In the genomic region with DNA sequence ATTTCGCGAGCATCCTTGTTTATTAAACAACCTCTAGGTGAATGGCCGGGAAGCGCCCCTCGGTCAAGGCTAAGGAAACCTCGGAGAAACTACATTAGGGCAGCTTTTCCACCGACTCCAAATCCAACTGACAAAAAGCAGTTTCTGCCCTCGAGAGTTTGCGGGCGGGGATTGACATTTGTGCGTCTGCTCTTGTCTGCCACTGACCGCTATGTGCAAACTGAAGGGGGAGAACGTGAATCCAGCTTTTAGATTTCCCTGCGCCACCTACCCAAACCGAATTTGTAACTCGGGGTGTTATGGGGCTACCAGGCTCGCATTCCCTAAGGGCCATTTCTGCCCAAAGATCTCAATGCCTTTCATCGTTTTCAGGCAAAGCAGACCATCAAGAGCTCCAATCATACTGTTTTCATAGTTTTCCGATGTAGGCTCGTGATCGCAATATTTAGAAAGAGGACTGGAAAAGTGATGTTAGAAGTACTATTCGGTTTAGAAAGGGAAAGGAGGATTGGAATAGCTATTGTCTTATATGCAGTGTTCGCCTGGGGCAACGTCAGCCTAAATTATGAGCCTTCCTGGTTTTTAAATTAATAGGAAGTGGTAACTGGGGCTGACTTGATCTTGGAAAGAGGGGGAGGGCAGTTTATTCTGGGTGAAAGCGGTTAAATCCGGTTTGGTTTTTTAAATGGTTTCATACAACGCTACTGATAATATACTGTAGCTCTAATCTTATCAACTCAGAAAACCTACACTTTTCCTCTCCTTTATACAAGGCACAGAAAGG, we compare ENCODE assay signal across 9 cellular contexts. TPM values are rescaled to one million over a fixed set of nuclear protein-coding genes. Genes with fewer than 3 reads are reported as not detected.
DNase-seq lines count a peak whose midpoint lies in the region; ATAC-seq and TF ChIP-seq lines count a peak whose summit lies in the region.
"Had no signal": no experiment of that assay in that cellular context is flagged by ENCODE, and none has a peak within 500 bp of the region (broad histone marks: within the 10 kb centered on the region; RNA-seq: fewer than 3 reads in every experiment).

No MANE protein-coding gene starts in this region.

- peaks cover 0 to 52% of the 10 kb centered on the region in 2 donors for H3K4me1 ChIP-seq in left lung

- peak; percentile 16 for DNase-seq in NOMO-1 treated with DMSO at 0.1 percent for 48 hours (lab: John Stamatoyannopoulos, UW; ENCODE audit: unreplicated experiment)
- no peak for DNase-seq in NOMO-1 (lab: John Stamatoyannopoulos, UW; ENCODE audit: unreplicated experiment in 2 of 2)
- DNase-seq in brain microvascular endothelial cell = no peak
- no peak for DNase-seq in left lung
- DNase-seq in superior temporal gyrus (ENCODE audit: extremely low spot score) = peak; percentile 72
- DNase-seq in middle frontal gyrus (ENCODE audit: extremely low spot score, low spot score) = no peak
- DNase-seq in NCI-H446 (lab: John Stamatoyannopoulos, UW) = no peak
- DNase-seq in NCI-H2081 treated with DMSO at 0.1 percent for 48 hours (lab: John Stamatoyannopoulos, UW) = no peak

- H3K27me3 ChIP-seq in brain microvascular endothelial cell (replicated peaks) = no peaks in the 10 kb centered on the region
- peaks cover 0 to 32% of the 10 kb centered on the region in 2 donors for H3K27me3 ChIP-seq in left lung
- H3K27me3 ChIP-seq: SJSA1 had no signal

- H3K4me3 ChIP-seq in brain microvascular endothelial cell (ENCODE audit: low read depth, low read length) (peak overlapping the region; percentile 67), left lung (peak overlapping the region; percentile 59 to 67)
- H3K4me3 ChIP-seq: SJSA1 had no signal

- ATAC-seq in left lung = peak; percentile 33

- peaks cover 2% of the 10 kb centered on the region for H3K36me3 ChIP-seq in brain microvascular endothelial cell (replicated peaks)
- H3K36me3 ChIP-seq in left lung = no peaks in the 10 kb centered on the region

- in situ Hi-C loops in brain microvascular endothelial cell (cut with HindIII; ENCODE audit: low pct_ligation_motif_present, low sequenced_read_pairs) = no loop called here

- no peaks in the 10 kb centered on the region for H3K9me3 ChIP-seq in left lung
- H3K9me3 ChIP-seq: SJSA1 had no signal

- peak overlapping the region; percentile 76 for H3K27ac ChIP-seq in brain microvascular endothelial cell
- peak overlapping the region; percentile 44 to 82 for H3K27ac ChIP-seq in left lung
- H3K27ac ChIP-seq: SJSA1 had no signal

- intact Hi-C loops in left lung (cut with DNase I) = no loop called here

- TF ChIP-seq CTCF in brain microvascular endothelial cell (IDR thresholded peaks at IDR 0.05; ENCODE audit: low read depth, low read length, missing control alignments) = no peak
- no peak for TF ChIP-seq CTCF in left lung (IDR thresholded peaks at IDR 0.05)

RNA-seq across cellular contexts. Expression of gene BCAT1, which starts 45.4 kb away (rescaled TPM):
- total RNA-seq in left lung = 100 to 1,000 TPM in 1 of 2 donors, 10 to 100 TPM in 1; 74.7 to 131 TPM

Comparison
In these comparisons a context has a peak if more than half of its experiments do, and no peak if none do; other contexts are left out.
1. DNase-seq: peak in NOMO-1 treated with DMSO at 0.1 percent for 48 hours (single experiment) and superior temporal gyrus (single experiment); none in NOMO-1 (0 of 2), brain microvascular endothelial cell (single experiment), left lung (0 of 2), middle frontal gyrus (single experiment), NCI-H446 (0 of 2) and NCI-H2081 treated with DMSO at 0.1 percent for 48 hours (single experiment).